ENCODE assay signal across 9 cellular contexts in genomic region chr10:100655760-100656421, GRCh38.
DNase-seq lines count a peak whose midpoint lies in the region; ATAC-seq and TF ChIP-seq lines count a peak whose summit lies in the region.
"Had no signal": no experiment of that assay in that cellular context is flagged by ENCODE, and none has a peak within 500 bp of the region (broad histone marks: within the 10 kb centered on the region; RNA-seq: fewer than 3 reads in every experiment).

No MANE protein-coding gene starts in this region.

- TF ChIP-seq EP300 in esophagus muscularis mucosa (IDR thresholded peaks at IDR 0.05) = no peak

- no peaks in the 10 kb centered on the region for H3K36me3 ChIP-seq in esophagus muscularis mucosa

- TF ChIP-seq POLR2A in esophagus muscularis mucosa (IDR thresholded peaks at IDR 0.05; ENCODE audit: low read depth) = no peak

- DNase-seq in NCI-H748 (lab: John Stamatoyannopoulos, UW; ENCODE audit: unreplicated experiment) = peak; percentile 44
- DNase-seq in NCI-H748 treated with DMSO at 0.1 percent for 48 hours (lab: John Stamatoyannopoulos, UW) = no peak
- DNase-seq in esophagus muscularis mucosa (ENCODE audit: extremely low spot score) = no peak
- DNase-seq in retina = peak; percentile 61
- DNase-seq in HK-2 (ENCODE audit: unreplicated experiment) = no peak
- DNase-seq in HFFc6 = no peak
- DNase-seq: SW 1271 had no signal

- 2% methylated on average over 30 of the region's 45 CpGs for WGBS in esophagus muscularis mucosa

- H3K27ac Mint-ChIP-seq in HFFc6 = no peak overlapping the region

- no peaks in the 10 kb centered on the region for H3K36me3 Mint-ChIP-seq in HFFc6 (ENCODE audit: low read depth)

- no peaks in the 10 kb centered on the region for H3K9me3 ChIP-seq in esophagus muscularis mucosa

- peaks cover 72% of the 10 kb centered on the region for H3K27me3 Mint-ChIP-seq in HFFc6 (ENCODE audit: insufficient read depth)

- intact Hi-C loops in esophagus muscularis mucosa (cut with DNase I) = no loop called here

- ATAC-seq in SK-N-SH treated with all-trans-retinoic acid at 6 μM for 48 hours (peak; percentile 22), GM21786 (IDR thresholded peaks at IDR 0.05; ENCODE audit: unreplicated experiment) (no peak)

- peaks cover 0 to 97% (median 79%) of the 10 kb centered on the region in 4 donors for H3K27me3 ChIP-seq in esophagus muscularis mucosa

- H3K27ac ChIP-seq in esophagus muscularis mucosa (replicated peaks in 1 of 4) = no peak overlapping the region

- H3K4me1 Mint-ChIP-seq in HFFc6 (ENCODE audit: low read depth) = peaks cover 16% of the 10 kb centered on the region

- H3K4me3 Mint-ChIP-seq in HFFc6 = no peak overlapping the region; the same call in 1 of the 2 replicates

- no peaks in the 10 kb centered on the region for H3K9me3 Mint-ChIP-seq in HFFc6

- H3K4me1 ChIP-seq in esophagus muscularis mucosa = peaks cover 8 to 42% (median 40%) of the 10 kb centered on the region in 4 donors

- peak overlapping the region; percentile 15 to 34 (median 25) for H3K4me3 ChIP-seq in esophagus muscularis mucosa

- TF ChIP-seq CTCF in esophagus muscularis mucosa (IDR thresholded peaks at IDR 0.05) = no peak
- no peak for TF ChIP-seq CTCF in HFFc6 (IDR thresholded peaks at IDR 0.05)

TF ChIP-seq in SK-N-SH treated with all-trans-retinoic acid at 6 μM for 48 hours, 23 proteins besides CTCF, POLR2A, EP300 and RAD21:
- no peak for TF ChIP-seq PPARA (CRISPR knock-in tag; IDR thresholded peaks at IDR 0.05; ENCODE audit: borderline replicate concordance)
- no peak for TF ChIP-seq RARB (CRISPR knock-in tag; IDR thresholded peaks at IDR 0.05)
- TF ChIP-seq CREB5 (CRISPR knock-in tag; IDR thresholded peaks at IDR 0.05; ENCODE audit: low read depth) = no peak
- no peak for TF ChIP-seq ZFP30 (CRISPR knock-in tag; IDR thresholded peaks at IDR 0.05)

Comparison
In these comparisons a context has a peak if more than half of its experiments do, and no peak if none do; other contexts are left out.
1. DNase-seq: peak in NCI-H748 (single experiment) and retina (single experiment); none in NCI-H748 treated with DMSO at 0.1 percent for 48 hours (single experiment), esophagus muscularis mucosa (single experiment), HK-2 (single experiment) and HFFc6 (single experiment).